9 cellular contexts compared by ENCODE assay signal in the genomic region with DNA sequence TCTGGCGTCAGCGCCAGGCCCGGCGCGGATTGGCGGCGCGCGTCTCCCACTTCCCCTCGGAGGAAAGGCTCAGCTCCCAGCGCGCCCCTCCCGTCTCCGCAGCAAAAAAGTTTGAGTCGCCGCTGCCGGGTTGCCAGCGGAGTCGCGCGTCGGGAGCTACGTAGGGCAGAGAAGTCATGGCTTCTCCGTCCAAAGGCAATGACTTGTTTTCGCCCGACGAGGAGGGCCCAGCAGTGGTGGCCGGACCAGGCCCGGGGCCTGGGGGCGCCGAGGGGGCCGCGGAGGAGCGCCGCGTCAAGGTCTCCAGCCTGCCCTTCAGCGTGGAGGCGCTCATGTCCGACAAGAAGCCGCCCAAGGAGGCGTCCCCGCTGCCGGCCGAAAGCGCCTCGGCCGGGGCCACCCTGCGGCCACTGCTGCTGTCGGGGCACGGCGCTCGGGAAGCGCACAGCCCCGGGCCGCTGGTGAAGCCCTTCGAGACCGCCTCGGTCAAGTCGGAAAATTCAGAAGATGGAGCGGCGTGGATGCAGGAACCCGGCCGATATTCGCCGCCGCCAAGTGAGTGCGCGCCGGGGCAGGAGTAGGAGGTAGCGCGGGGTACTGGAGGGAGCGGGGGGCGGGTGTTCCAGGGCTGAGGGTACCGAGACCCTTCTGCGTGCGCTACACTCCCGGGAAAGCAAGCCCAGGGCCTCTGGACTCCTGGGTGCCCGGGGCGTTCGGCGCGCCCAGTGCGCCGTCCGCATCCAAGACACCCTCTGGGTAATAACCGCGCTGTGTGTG. TPM values are rescaled to one million over a fixed set of nuclear protein-coding genes. Genes with fewer than 3 reads are reported as not detected.
DNase-seq lines count a peak whose midpoint lies in the region; ATAC-seq and TF ChIP-seq lines count a peak whose summit lies in the region.
"Had no signal": no experiment of that assay in that cellular context is flagged by ENCODE, and none has a peak within 500 bp of the region (broad histone marks: within the 10 kb centered on the region; RNA-seq: fewer than 3 reads in every experiment).

A gene (plus strand): TSS at position 99 of the 777 bp plus-strand sequence. CDS start 78 bp downstream, at position 177.

- H3K36me3 ChIP-seq in RWPE2 (ENCODE audit: low read depth) (no peaks in the 10 kb centered on the region), skeletal muscle satellite cell (ENCODE audit: insufficient read depth, low read length) (peaks cover 4% of the 10 kb centered on the region)

- H3K9ac ChIP-seq in skeletal muscle satellite cell (ENCODE audit: low read depth, low read length) = peak within 1 kb of the TSS; percentile 87

- ATAC-seq in RWPE2 (ENCODE audit: low read depth) = peak; percentile 96
- no peak for ATAC-seq in HG02678 (IDR thresholded peaks at IDR 0.05; ENCODE audit: unreplicated experiment)
- ATAC-seq in HG02610 (IDR thresholded peaks at IDR 0.05; ENCODE audit: unreplicated experiment) = no peak

- H3K27me3 ChIP-seq in RWPE2 (ENCODE audit: insufficient read depth, poor library complexity, severe bottlenecking) (peaks cover 40% of the 10 kb centered on the region), skeletal muscle satellite cell (ENCODE audit: control insufficient read depth, insufficient read depth, low read length) (peaks cover 37% of the 10 kb centered on the region)

- no peaks in the 10 kb centered on the region for H3K9me3 ChIP-seq in RWPE2 (ENCODE audit: severe bottlenecking)
- no peaks in the 10 kb centered on the region for H3K9me3 ChIP-seq in skeletal muscle satellite cell (replicated peaks; ENCODE audit: low read length)

- H3K4me2 ChIP-seq in skeletal muscle satellite cell (ENCODE audit: low read length) = peak within 1 kb of the TSS; percentile 91

- TF ChIP-seq CTCF in RWPE2 (IDR thresholded peaks at IDR 0.05; ENCODE audit: poor library complexity, severe bottlenecking) = no peak

- peak; percentile 92 for DNase-seq in RWPE2 (ENCODE audit: low spot score)
- peak; percentile 59 for DNase-seq in cerebellum (ENCODE audit: low spot score)
- peak; percentile 22 for DNase-seq in inferior parietal cortex (ENCODE audit: extremely low spot score)
- DNase-seq in COR-L47 (lab: John Stamatoyannopoulos, UW) = no peak

- H3K4me1 ChIP-seq in RWPE2 (ENCODE audit: insufficient read depth, poor library complexity, severe bottlenecking) = peaks cover 10% of the 10 kb centered on the region
- peaks cover 12% of the 10 kb centered on the region for H3K4me1 ChIP-seq in skeletal muscle satellite cell (ENCODE audit: control insufficient read depth, insufficient read depth, low read length)

- H3K27ac ChIP-seq in RWPE2 (ENCODE audit: poor library complexity, severe bottlenecking) = no peak within 1 kb of the TSS

- peak within 1 kb of the TSS; percentile 42; the same call in 1 of the 2 replicates for H3K4me3 ChIP-seq in GM08714 (ENCODE audit: low read length)
- peak within 1 kb of the TSS; percentile 92 for H3K4me3 ChIP-seq in RWPE2 (ENCODE audit: severe bottlenecking)
- H3K4me3 ChIP-seq in skeletal muscle satellite cell (ENCODE audit: low read length) = peak within 1 kb of the TSS; percentile 92

RNA-seq across cellular contexts. Expression of the gene that starts here (rescaled TPM):
- 6.6 TPM for total RNA-seq in cerebellum
- total RNA-seq in skeletal muscle satellite cell (2012; rRNA removed) = 0.76 and 1.1 TPM in 2 replicates
- total RNA-seq: M059J had no signal

Comparison
In these comparisons a context has a peak if more than half of its experiments do, and no peak if none do; other contexts are left out.
1. H3K4me3 ChIP-seq: peak in every context shown above with its lines; median percentile 92 in RWPE2; 92 in skeletal muscle satellite cell; 42 in GM08714.